In the genomic region with DNA sequence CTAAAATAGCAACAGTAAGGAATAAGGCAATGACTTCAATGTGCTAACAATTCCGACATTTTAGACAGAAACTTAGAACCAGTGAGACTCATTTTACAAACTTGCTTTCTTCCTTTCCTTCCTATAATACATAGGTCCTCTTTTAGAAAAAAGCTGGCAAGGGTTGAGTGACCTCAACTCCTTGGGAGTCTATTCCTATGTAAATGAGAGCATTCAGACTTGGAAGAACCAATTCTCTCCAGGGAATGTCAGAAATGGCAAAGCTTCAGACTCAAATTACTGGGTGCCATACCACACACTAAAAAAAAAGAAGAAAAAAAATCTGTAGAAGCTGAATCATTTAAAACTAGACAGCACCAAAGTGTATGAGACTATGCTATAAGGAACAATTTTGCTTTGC, we compare ENCODE assay signal across 21 cellular contexts.
"Had no signal": no experiment of that assay in that cellular context is flagged by ENCODE, and none has a peak within 500 bp of the region (broad histone marks: within the 10 kb centered on the region; RNA-seq: fewer than 3 reads in every experiment).

No MANE protein-coding gene starts in this region.

- H3K27me3 ChIP-seq: right lobe of liver, suprapubic skin, transverse colon, vagina had no signal

- H3K4me3 ChIP-seq: left ventricle myocardium inferior, right lobe of liver, suprapubic skin, transverse colon, vagina had no signal

- ATAC-seq: activated CD8-positive, alpha-beta memory T cell treated with anti-CD3 and anti-CD28 coated beads, Interleukin-2, amount 10 ng/mL, durations not matched to agents 7 days and 5 days; activated T-helper 17 cell treated with anti-CD3 and anti-CD28 coated beads, Interleukin-2, amount 50 U/mL, for 72 hours; right lobe of liver; stimulated activated naive CD8-positive, alpha-beta T cell treated with anti-CD3 and anti-CD28 coated beads, Interleukin-15, amount 100 ng/mL, for 72 hours had no signal

- H3K4me1 Mint-ChIP-seq: activated B cell treated with CpG ODN at 0.5 μM for 24 hours; activated CD8-positive, alpha-beta memory T cell treated with anti-CD3 and anti-CD28 coated beads, Interleukin-2, amount 10 ng/mL, durations not matched to agents 7 days and 5 days; activated naive CD8-positive, alpha-beta T cell treated with anti-CD3 and anti-CD28 coated beads for 36 hours; activated T-helper 17 cell treated with anti-CD3 and anti-CD28 coated beads, Interleukin-2, amount 50 U/mL, for 72 hours; stimulated activated naive CD8-positive, alpha-beta T cell treated with anti-CD3 and anti-CD28 coated beads, Interleukin-15, amount 100 ng/mL, for 72 hours had no signal

- H3K27ac ChIP-seq: left ventricle myocardium inferior, right lobe of liver, suprapubic skin, transverse colon, vagina had no signal

- H3K36me3 ChIP-seq: left ventricle myocardium inferior, right lobe of liver, suprapubic skin, transverse colon, vagina had no signal

- H3K27ac Mint-ChIP-seq: activated B cell treated with CpG ODN at 0.5 μM for 24 hours; activated CD4-positive, alpha-beta memory T cell treated with anti-CD3 and anti-CD28 coated beads for 36 hours; activated CD8-positive, alpha-beta memory T cell treated with anti-CD3 and anti-CD28 coated beads, Interleukin-2, amount 10 ng/mL, durations not matched to agents 7 days and 5 days; activated naive CD8-positive, alpha-beta T cell treated with anti-CD3 and anti-CD28 coated beads for 36 hours; activated T-helper 17 cell treated with anti-CD3 and anti-CD28 coated beads, Interleukin-2, amount 50 U/mL, for 72 hours; stimulated activated naive CD8-positive, alpha-beta T cell treated with anti-CD3 and anti-CD28 coated beads, Interleukin-15, amount 100 ng/mL, for 72 hours had no signal

- H3K36me3 Mint-ChIP-seq: activated CD4-positive, alpha-beta memory T cell treated with anti-CD3 and anti-CD28 coated beads for 36 hours; activated CD8-positive, alpha-beta memory T cell treated with anti-CD3 and anti-CD28 coated beads, Interleukin-2, amount 10 ng/mL, durations not matched to agents 7 days and 5 days; activated naive CD8-positive, alpha-beta T cell treated with anti-CD3 and anti-CD28 coated beads for 36 hours had no signal

- H3K4me1 ChIP-seq: left ventricle myocardium inferior, right lobe of liver, suprapubic skin, transverse colon, vagina had no signal

- DNase-seq: activated B cell treated with CpG ODN at 0.5 μM for 24 hours; activated CD4-positive, alpha-beta memory T cell treated with anti-CD3 and anti-CD28 coated beads for 36 hours; activated CD4-positive, alpha-beta T cell treated with anti-CD3 and anti-CD28 coated beads for 4 hours; activated CD8-positive, alpha-beta memory T cell treated with anti-CD3 and anti-CD28 coated beads, Interleukin-2, amount 10 ng/mL, durations not matched to agents 7 days and 5 days; activated naive CD4-positive, alpha-beta T cell; activated naive CD8-positive, alpha-beta T cell treated with anti-CD3 and anti-CD28 coated beads for 36 hours; amniotic stem cell; caudate nucleus; erythroblast; foreskin melanocyte; head of caudate nucleus; left ventricle myocardium inferior; mammary epithelial cell; right lobe of liver; stimulated activated CD4-positive, alpha-beta T cell treated with anti-CD3 and anti-CD28 coated beads, Interleukin-15, amount 100 ng/mL, for 24 hours; stimulated activated CD4-positive, alpha-beta T cell treated with anti-CD3 and anti-CD28 coated beads, Interleukin-2, amount 100 ng/mL, for 48 hours; stimulated activated naive CD8-positive, alpha-beta T cell treated with anti-CD3 and anti-CD28 coated beads, Interleukin-15, amount 100 ng/mL, for 72 hours; transverse colon had no signal

- H3K9me3 Mint-ChIP-seq: activated CD4-positive, alpha-beta memory T cell treated with anti-CD3 and anti-CD28 coated beads for 36 hours; activated T-helper 17 cell treated with anti-CD3 and anti-CD28 coated beads, Interleukin-2, amount 50 U/mL, for 72 hours had no signal

- H3K4me3 Mint-ChIP-seq: activated B cell treated with CpG ODN at 0.5 μM for 24 hours; activated CD4-positive, alpha-beta memory T cell treated with anti-CD3 and anti-CD28 coated beads for 36 hours; activated CD8-positive, alpha-beta memory T cell treated with anti-CD3 and anti-CD28 coated beads, Interleukin-2, amount 10 ng/mL, durations not matched to agents 7 days and 5 days; activated naive CD8-positive, alpha-beta T cell treated with anti-CD3 and anti-CD28 coated beads for 36 hours; activated T-helper 17 cell treated with anti-CD3 and anti-CD28 coated beads, Interleukin-2, amount 50 U/mL, for 72 hours; stimulated activated naive CD8-positive, alpha-beta T cell treated with anti-CD3 and anti-CD28 coated beads, Interleukin-15, amount 100 ng/mL, for 72 hours had no signal

- H3K27me3 Mint-ChIP-seq: activated B cell treated with CpG ODN at 0.5 μM for 24 hours; activated CD4-positive, alpha-beta memory T cell treated with anti-CD3 and anti-CD28 coated beads for 36 hours; activated CD8-positive, alpha-beta memory T cell treated with anti-CD3 and anti-CD28 coated beads, Interleukin-2, amount 10 ng/mL, durations not matched to agents 7 days and 5 days; activated naive CD8-positive, alpha-beta T cell treated with anti-CD3 and anti-CD28 coated beads for 36 hours; activated T-helper 17 cell treated with anti-CD3 and anti-CD28 coated beads, Interleukin-2, amount 50 U/mL, for 72 hours; stimulated activated naive CD8-positive, alpha-beta T cell treated with anti-CD3 and anti-CD28 coated beads, Interleukin-15, amount 100 ng/mL, for 72 hours had no signal

- H3K9me3 ChIP-seq: right lobe of liver, suprapubic skin, vagina had no signal
